In genomic region chr12:68998036-68998435, GRCh38 we compare ENCODE assay signal across 14 cellular contexts.
"Had no signal": no experiment of that assay in that cellular context is flagged by ENCODE, and none has a peak within 500 bp of the region (broad histone marks: within the 10 kb centered on the region; RNA-seq: fewer than 3 reads in every experiment).

No MANE protein-coding gene starts in this region.

- ATAC-seq: activated CD4-positive, alpha-beta T cell treated with anti-CD3 and anti-CD28 coated beads for 36 hours; heart left ventricle; lower lobe of right lung had no signal

- H3K4me1 ChIP-seq: ascending aorta, breast epithelium, heart left ventricle, lower lobe of right lung had no signal

- H3K27me3 ChIP-seq: ascending aorta, breast epithelium, heart left ventricle had no signal

- H3K4me3 ChIP-seq: ascending aorta, breast epithelium, heart left ventricle, lower lobe of right lung had no signal

- H3K9me3 ChIP-seq: ascending aorta, lower lobe of right lung had no signal

- H3K27ac ChIP-seq: ascending aorta, breast epithelium, epithelial cell of prostate, lower lobe of right lung had no signal

- H3K27ac Mint-ChIP-seq: activated CD4-positive, alpha-beta memory T cell treated with anti-CD3 and anti-CD28 coated beads, Interleukin-2, amount 10 ng/mL, durations not matched to agents 7 days and 5 days; activated CD4-positive, alpha-beta T cell treated with anti-CD3 and anti-CD28 coated beads for 36 hours; activated naive CD4-positive, alpha-beta T cell treated with anti-CD3 and anti-CD28 coated beads, Interleukin-2, amount 10 ng/mL, durations not matched to agents 7 days and 5 days; activated T-cell treated with anti-CD3 and anti-CD28 coated beads, Interleukin-2, amount 50 U/mL, for 24 hours; mesothelial cell of epicardium; nephron progenitor cell had no signal

- H3K36me3 Mint-ChIP-seq: activated naive CD4-positive, alpha-beta T cell treated with anti-CD3 and anti-CD28 coated beads, Interleukin-2, amount 10 ng/mL, durations not matched to agents 7 days and 5 days had no signal

- H3K4me1 Mint-ChIP-seq: activated CD4-positive, alpha-beta memory T cell treated with anti-CD3 and anti-CD28 coated beads, Interleukin-2, amount 10 ng/mL, durations not matched to agents 7 days and 5 days; activated CD4-positive, alpha-beta T cell treated with anti-CD3 and anti-CD28 coated beads for 36 hours; activated naive CD4-positive, alpha-beta T cell treated with anti-CD3 and anti-CD28 coated beads, Interleukin-2, amount 10 ng/mL, durations not matched to agents 7 days and 5 days had no signal

- H3K36me3 ChIP-seq: ascending aorta, breast epithelium, heart left ventricle, lower lobe of right lung had no signal

- DNase-seq: activated CD4-positive, alpha-beta memory T cell treated with anti-CD3 and anti-CD28 coated beads, Interleukin-2, amount 10 ng/mL, durations not matched to agents 7 days and 5 days; activated CD4-positive, alpha-beta T cell treated with anti-CD3 and anti-CD28 coated beads for 36 hours; activated naive CD4-positive, alpha-beta T cell treated with anti-CD3 and anti-CD28 coated beads, Interleukin-2, amount 10 ng/mL, durations not matched to agents 7 days and 5 days; activated T-cell treated with anti-CD3 and anti-CD28 coated beads, Interleukin-2, amount 50 U/mL, for 24 hours; cerebellar nuclear complex; foreskin melanocyte; heart left ventricle; lower lobe of right lung; nephron progenitor cell; stimulated activated CD4-positive, alpha-beta T cell treated with anti-CD3 and anti-CD28 coated beads, Interleukin-1b, Interleukin-23, amount 100 ng/mL, for 48 hours had no signal

- H3K4me3 Mint-ChIP-seq: activated CD4-positive, alpha-beta memory T cell treated with anti-CD3 and anti-CD28 coated beads, Interleukin-2, amount 10 ng/mL, durations not matched to agents 7 days and 5 days; activated CD4-positive, alpha-beta T cell treated with anti-CD3 and anti-CD28 coated beads for 36 hours; activated naive CD4-positive, alpha-beta T cell treated with anti-CD3 and anti-CD28 coated beads, Interleukin-2, amount 10 ng/mL, durations not matched to agents 7 days and 5 days; activated T-cell treated with anti-CD3 and anti-CD28 coated beads, Interleukin-2, amount 50 U/mL, for 24 hours; mesothelial cell of epicardium; nephron progenitor cell had no signal
